12 cellular contexts compared by ENCODE assay signal in genomic region chr10:47403401-47404318, GRCh38. TPM values are rescaled to one million over a fixed set of nuclear protein-coding genes. Genes with fewer than 3 reads are reported as not detected.
DNase-seq lines count a peak whose midpoint lies in the region; ATAC-seq, FAIRE-seq and TF ChIP-seq lines count a peak whose summit lies in the region.
"Had no signal": no experiment of that assay in that cellular context is flagged by ENCODE, and none has a peak within 500 bp of the region (broad histone marks: within the 10 kb centered on the region; RNA-seq: fewer than 3 reads in every experiment).

No MANE protein-coding gene starts in this region.

- H3K14ac ChIP-seq in mesenchymal stem cell (ENCODE audit: low read length in 2 of 2): peak overlapping the region in 1 of 2 experiments; percentile 12

- no peak for TF ChIP-seq EP300 in K562 (IDR thresholded peaks at IDR 0.05; ENCODE audit: low read length)

- H3K4me3 ChIP-seq in AG04450 (ENCODE audit: low read depth, low read length): no peak overlapping the region
- peak overlapping the region in 1 of 2 experiments; percentile 39; a peak in 1 of 4 replicates for H3K4me3 ChIP-seq in HCT116 (replicated peaks in 1 of 2; ENCODE audit: low read depth in 1 of 2, low read length in 2 of 2)
- H3K4me3 ChIP-seq in K562: no peak overlapping the region
- H3K4me3 ChIP-seq in mesenchymal stem cell (ENCODE audit: insufficient read depth in 1 of 2, low read depth in 1 of 2, low read length in 2 of 2): no peak overlapping the region

- H3K9me3 ChIP-seq in AG04450 (ENCODE audit: control insufficient read depth, insufficient read depth, low read length) (no peaks in the 10 kb centered on the region; the same call in 1 of the 2 replicates), HCT116 (ENCODE audit: control insufficient read depth in 1 of 2, insufficient read depth in 1 of 2, low read depth in 1 of 2, low read length in 2 of 2) (no peaks in the 10 kb centered on the region), K562 (replicated peaks; ENCODE audit: control insufficient read depth, insufficient read depth, low read depth, low read length) (no peaks in the 10 kb centered on the region), mesenchymal stem cell (ENCODE audit: control insufficient read depth, low read length) (peaks cover 1% of the 10 kb centered on the region)

- H3K4me1 ChIP-seq in HCT116 (ENCODE audit: control insufficient read depth in 1 of 2, insufficient read depth in 2 of 2, low read length in 2 of 2) (peaks cover 68 to 78% of the 10 kb centered on the region in 2 experiments), K562 (replicated peaks in 1 of 2; ENCODE audit: control insufficient read depth in 2 of 2, insufficient read depth in 2 of 2, low read length in 2 of 2) (peaks cover 16 to 27% of the 10 kb centered on the region in 2 experiments), mesenchymal stem cell (ENCODE audit: control insufficient read depth, insufficient read depth, low read depth, low read length) (peaks cover 58% of the 10 kb centered on the region)

- WGBS in K562 (ENCODE audit: insufficient coverage, low coverage, missing lambda C conversion rate): 18% methylated on average over 7 of the region's 7 CpGs
- 49% methylated on average over 5 of the region's 7 CpGs for WGBS in mesenchymal stem cell

- peak overlapping the region; percentile 63 for H4K8ac ChIP-seq in mesenchymal stem cell (ENCODE audit: low read length)

- BruUV-seq in HCT116 (replicated peaks; lab: Mats Ljungman, UMichigan) (no TSS peak), K562 (replicated peaks; lab: Mats Ljungman, UMichigan) (no TSS peak)

- no peaks in the 10 kb centered on the region for H3K79me2 ChIP-seq in HCT116 (ENCODE audit: insufficient read depth, low read length)
- H3K79me2 ChIP-seq in K562 (ENCODE audit: control insufficient read depth, insufficient read depth, low read length): no peaks in the 10 kb centered on the region

- intact Hi-C loops in HCT116 (cut with micrococcal nuclease): no loop called here
- intact Hi-C loops in K562 (cut with micrococcal nuclease): no loop called here

- H2AFZ ChIP-seq in HCT116 (ENCODE audit: low read depth, low read length, poor library complexity, severe bottlenecking) (no peak overlapping the region), K562 (ENCODE audit: low read depth, low read length) (no peak overlapping the region), mesenchymal stem cell (ENCODE audit: low read depth, low read length) (peak overlapping the region; percentile 36)

- H2BK120ac ChIP-seq in mesenchymal stem cell (ENCODE audit: low read depth, low read length): peak overlapping the region; percentile 44

- H3K79me1 ChIP-seq in mesenchymal stem cell (replicated peaks; ENCODE audit: low read length, poor library complexity, severe bottlenecking): no peaks in the 10 kb centered on the region

- peak overlapping the region; percentile 88 to 95 for H3K18ac ChIP-seq in mesenchymal stem cell (ENCODE audit: low read depth in 1 of 2, low read length in 2 of 2)

- peak overlapping the region; percentile 97 for H2AK5ac ChIP-seq in mesenchymal stem cell (ENCODE audit: low read length, severe bottlenecking)

- DNase-seq in AG04450 (ENCODE audit: low read depth, low spot score) (no peak), HCT116 (ENCODE audit: low read depth, low spot score) (no peak), K562 (ENCODE audit: extremely low read depth in 1 of 4, low spot score in 3 of 4) (no peak), mesenchymal stem cell (peak; percentile 29), NCI-H345 (lab: John Stamatoyannopoulos, UW) (no peak), HTR-8/SVneo (ENCODE audit: insufficient read length, low spot score) (no peak), NCI-H1092 (lab: John Stamatoyannopoulos, UW) (no peak), medulla oblongata (ENCODE audit: extremely low spot score) (no peak)
- DNase-seq: midbrain; NCI-H748 treated with DMSO at 0.1 percent for 48 hours; stimulated activated CD4-positive, alpha-beta T cell treated with anti-CD3 and anti-CD28 coated beads, Interleukin-2, amount 100 ng/mL, for 24 hours had no signal

- RAD21 ChIA-PET in HCT116 (lab: Charles Lee; ENCODE audit: low non-redundant PET in 1 of 2, low total read pairs in 2 of 2, uncharacterized antibody in 2 of 2, unreplicated experiment in 2 of 2): no interaction called here

- H4K20me1 ChIP-seq in HCT116 (ENCODE audit: insufficient read depth) (no peaks in the 10 kb centered on the region), K562 (replicated peaks; ENCODE audit: control insufficient read depth, insufficient read depth, low read length) (no peaks in the 10 kb centered on the region)

- no peak for TF ChIP-seq POLR2A in HCT116 (IDR thresholded peaks at IDR 0.05; ENCODE audit: borderline replicate concordance, extremely low read depth, insufficient read depth, insufficient read length)
- no peak for TF ChIP-seq POLR2A in K562 (conservative IDR thresholded peaks at IDR 0.05)

- H2BK5ac ChIP-seq in mesenchymal stem cell (ENCODE audit: low read depth, low read length, poor library complexity, severe bottlenecking): peak overlapping the region; percentile 89

- H3K36me3 ChIP-seq in HCT116 (ENCODE audit: control insufficient read depth in 1 of 2, insufficient read depth in 2 of 2, low read length in 2 of 2) (no peaks in the 10 kb centered on the region), K562 (ENCODE audit: control insufficient read depth, insufficient read depth, low read length) (no peaks in the 10 kb centered on the region), mesenchymal stem cell (ENCODE audit: control insufficient read depth in 1 of 2, insufficient read depth in 2 of 2, low read depth in 1 of 2, low read length in 2 of 2) (no peaks in the 10 kb centered on the region)

- H3K4me2 ChIP-seq in HCT116 (ENCODE audit: low read length) (peak overlapping the region; percentile 77), K562 (ENCODE audit: insufficient read depth, low read length) (no peak overlapping the region), mesenchymal stem cell (ENCODE audit: low read length, poor library complexity, severe bottlenecking) (no peak overlapping the region)

- no peak overlapping the region for H3K23ac ChIP-seq in mesenchymal stem cell (ENCODE audit: low read length in 2 of 2)

- TF ChIP-seq RAD21 in HCT116 (IDR thresholded peaks at IDR 0.05; ENCODE audit: low read depth) (peak; percentile 27; the same call in 1 of the 2 replicates), K562 (CRISPR knock-in tag; conservative IDR thresholded peaks at IDR 0.05 in 1 of 2, IDR thresholded peaks at IDR 0.05 in 1 of 2) (0 out of 4 replicates have a peak, but pooled peaks of 1 of the 2 experiments have one; percentile 10)

- peak overlapping the region; percentile 97 for H2BK15ac ChIP-seq in mesenchymal stem cell (ENCODE audit: low read depth, poor library complexity, severe bottlenecking)

- in situ Hi-C loops in K562 (cut with MboI): no loop called here

- no peaks in the 10 kb centered on the region for H3K9me1 ChIP-seq in K562 (ENCODE audit: control insufficient read depth, insufficient read depth, low read length)

- no peak for TF ChIP-seq CTCF in AG04450 (IDR thresholded peaks at IDR 0.05; ENCODE audit: low read depth, low read length)
- TF ChIP-seq CTCF in HCT116 (IDR thresholded peaks at IDR 0.05 in 2 of 3, conservative IDR thresholded peaks at IDR 0.05 in 1 of 3; ENCODE audit: borderline replicate concordance in 1 of 3, insufficient read depth in 1 of 3, low read depth in 2 of 3, low read length in 2 of 3): peak in 2 of 3 experiments; percentile 45 to 56; a peak in 4 of 6 replicates
- peak; percentile 10 to 27 (median 12); a peak in 1 of 6 replicates for TF ChIP-seq CTCF in K562 (IDR thresholded peaks at IDR 0.05 in 2 of 3, conservative IDR thresholded peaks at IDR 0.05 in 1 of 3; ENCODE audit: insufficient read depth in 2 of 3, low read depth in 1 of 3, low read length in 3 of 3)

- CTCF ChIA-PET in AG04450 (lab: Charles Lee): interaction anchor here (0.6 kb wide), 1 partner anchor 61 kb away, joined by 3 read pairs; no protein-coding TSS in a partner anchor
- CTCF ChIA-PET in HCT116 (lab: Charles Lee): interaction anchor here (0.6 to 2.2 kb wide), 6 partner anchors 9 to 42 kb away, joined by 3 to 7 read pairs (median 4); partner anchors contain the start of gene ZNF488
- CTCF ChIA-PET in K562 (lab: Yijun Ruan, JAX; ENCODE audit: low intra/inter-chr PET ratio): no interaction called here

- no peaks in the 10 kb centered on the region for H3K9me2 ChIP-seq in HCT116 (ENCODE audit: insufficient read depth)

- peak overlapping the region; percentile 83 to 88 for H3K4ac ChIP-seq in mesenchymal stem cell (ENCODE audit: low read depth in 1 of 2, low read length in 2 of 2)

- peak overlapping the region; percentile 50 for H3K9ac ChIP-seq in HCT116 (ENCODE audit: low read length)
- H3K9ac ChIP-seq in K562 (ENCODE audit: insufficient read depth in 1 of 2, low read depth in 2 of 2, low read length in 2 of 2): 0 out of 4 replicates have a peak overlapping the region, but pooled peaks of 1 of the 2 experiments have one; percentile 14
- peak overlapping the region; percentile 12 for H3K9ac ChIP-seq in mesenchymal stem cell (ENCODE audit: low read length)

- peak overlapping the region; percentile 93 to 96 for H2BK12ac ChIP-seq in mesenchymal stem cell (ENCODE audit: low read length in 2 of 2)

- H3K27ac ChIP-seq in AG04450 (ENCODE audit: low read depth, low read length): peak overlapping the region; percentile 61
- H3K27ac ChIP-seq in HCT116 (ENCODE audit: low read depth, low read length): peak overlapping the region; percentile 89
- H3K27ac ChIP-seq in K562 (ENCODE audit: extremely low read depth, low read depth, low read length): no peak overlapping the region
- H3K27ac ChIP-seq in mesenchymal stem cell (ENCODE audit: low read length, poor library complexity, severe bottlenecking): peak overlapping the region; percentile 89

- FAIRE-seq in K562 (lab: Jason Lieb, UNC) (no peak), HTR-8/SVneo (lab: Jason Lieb, UNC) (no peak)

- peak overlapping the region; percentile 96 for H4K91ac ChIP-seq in mesenchymal stem cell (ENCODE audit: low read length)

- H3K27me3 ChIP-seq in AG04450 (ENCODE audit: control insufficient read depth, insufficient read depth, low read length) (peaks cover 2% of the 10 kb centered on the region), HCT116 (ENCODE audit: insufficient read depth, low read length) (no peaks in the 10 kb centered on the region), K562 (ENCODE audit: control insufficient read depth in 2 of 2, insufficient read depth in 2 of 2, low read length in 2 of 2) (peaks cover 6 to 29% of the 10 kb centered on the region in 2 experiments; a peak in 3 of 5 replicates), mesenchymal stem cell (ENCODE audit: control insufficient read depth in 1 of 2, insufficient read depth in 1 of 2, low read length in 2 of 2) (no peaks in the 10 kb centered on the region)

- POLR2A ChIA-PET in AG04450 (lab: Yijun Ruan, JAX): no interaction called here
- POLR2A ChIA-PET in HCT116 (lab: Charles Lee): interaction anchor here (1.1 kb wide), 1 partner anchor 19 kb away, joined by 4 read pairs; the partner anchor contains the start of gene ZNF488
- POLR2A ChIA-PET in K562 (lab: Yijun Ruan, JAX): no interaction called here

- ATAC-seq in HCT116: peak; percentile 3; the same call in 1 of the 2 replicates
- ATAC-seq in K562: no peak

RNA-seq across cellular contexts. Expression of gene ZNF488, which starts 19.6 kb away (rescaled TPM):
- polyA plus RNA-seq in AG04450 (2011; rRNA removed) (0.16 and 0.19 TPM in 2 replicates), K562 (2011; rRNA removed) (0.04 and 0.08 TPM in 2 replicates), K562 (2014; fragmentation: Illumina TruSeq; extraction: Trizol) (0.09 TPM in 1 of 2 replicates, not detected in the other), K562 (2014; fragmentation: Nextera tagmentation; extraction: Ambion mirVana) (under 1 TPM in 1 of 2 experiments, not detected in 1; 0.03 TPM), K562 (2014; rRNA removed) (0.04 TPM in 1 of 2 replicates, not detected in the other)
- 0.26 TPM in 1 of 2 replicates, not detected in the other for polyA minus RNA-seq in AG04450 (2011; rRNA and poly(A)+ RNA removed)
- total RNA-seq in HCT116 (2021; ENCODE audit: unreplicated experiment) (3.9 TPM), K562 (2014; rRNA removed) (not detected in 2 replicates), K562 (2014; rRNA removed; fragmentation: Illumina TruSeq; extraction: Trizol) (not detected in 2 replicates), K562 (2015; rRNA removed; fragmentation: Illumina TruSeq; extraction: Trizol) (0.04 TPM in 1 of 2 replicates, not detected in the other), K562 (2021) (0.07 and 0.11 TPM in 2 replicates)
- polyA plus RNA-seq in HCT116 (2012): 1.8 and 2.1 TPM in 2 replicates
- 0.30 TPM in 1 of 2 replicates, not detected in the other for total RNA-seq in K562 (2011; cell fraction: chromatin; rRNA removed; ENCODE audit: low replicate concordance)
- total RNA-seq in K562 (2011; cell fraction: nucleolus; rRNA removed): 0.13 and 0.33 TPM in 2 replicates
- total RNA-seq in K562 (2011; cell fraction: nucleoplasm; rRNA removed): not detected in 2 replicates
- 0.01 and 0.15 TPM in 2 replicates for polyA plus RNA-seq in K562 (2011; cell fraction: cytosol; rRNA removed)
- 0.13 TPM in 1 of 2 replicates, not detected in the other for polyA plus RNA-seq in K562 (2011; cell fraction: nucleus; rRNA removed)
- 0.05 TPM in 1 of 2 replicates, not detected in the other for polyA plus RNA-seq in K562 (2012)
- polyA minus RNA-seq in K562 (2011; rRNA and poly(A)+ RNA removed): 0.14 TPM in 1 of 2 replicates, not detected in the other
- polyA minus RNA-seq in K562 (2011; cell fraction: cytosol; rRNA and poly(A)+ RNA removed): not detected in 2 replicates
- polyA minus RNA-seq in K562 (2011; cell fraction: nucleus; rRNA and poly(A)+ RNA removed): 0.11 and 0.13 TPM in 2 replicates
- 0.17 TPM for polyA plus RNA-seq in mesenchymal stem cell (2013, experiment 1 of 2)
- 0.16 TPM for polyA plus RNA-seq in mesenchymal stem cell (2013, experiment 2 of 2)
- polyA plus RNA-seq: IgD-negative memory B cell had no signal

RNA-seq across cellular contexts. Expression of gene RBP3, which starts 55.5 kb away (rescaled TPM):
- polyA plus RNA-seq in AG04450 (2011; rRNA removed) (not detected in 2 replicates), K562 (2011; rRNA removed) (not detected in 2 replicates), K562 (2014; fragmentation: Illumina TruSeq; extraction: Trizol) (not detected in 2 replicates), K562 (2014; fragmentation: Nextera tagmentation; extraction: Ambion mirVana) (not detected), K562 (2014; rRNA removed) (not detected in 2 replicates)
- polyA minus RNA-seq in AG04450 (2011; rRNA and poly(A)+ RNA removed): not detected in 2 replicates
- total RNA-seq in HCT116 (2021; ENCODE audit: unreplicated experiment) (not detected), K562 (2014; rRNA removed) (not detected in 2 replicates), K562 (2014; rRNA removed; fragmentation: Illumina TruSeq; extraction: Trizol) (not detected in 2 replicates), K562 (2015; rRNA removed; fragmentation: Illumina TruSeq; extraction: Trizol) (not detected in 2 replicates), K562 (2021) (not detected in 2 replicates)
- 0.01 TPM in 1 of 2 replicates, not detected in the other for polyA plus RNA-seq in HCT116 (2012)
- total RNA-seq in K562 (2011; cell fraction: chromatin; rRNA removed; ENCODE audit: low replicate concordance): not detected in 2 replicates
- not detected in 2 replicates for total RNA-seq in K562 (2011; cell fraction: nucleolus; rRNA removed)
- not detected in 2 replicates for total RNA-seq in K562 (2011; cell fraction: nucleoplasm; rRNA removed)
- not detected in 2 replicates for polyA plus RNA-seq in K562 (2011; cell fraction: cytosol; rRNA removed)
- polyA plus RNA-seq in K562 (2011; cell fraction: nucleus; rRNA removed): not detected in 2 replicates
- polyA plus RNA-seq in K562 (2012): not detected in 2 replicates
- not detected in 2 replicates for polyA minus RNA-seq in K562 (2011; rRNA and poly(A)+ RNA removed)
- polyA minus RNA-seq in K562 (2011; cell fraction: cytosol; rRNA and poly(A)+ RNA removed): not detected in 2 replicates
- not detected in 2 replicates for polyA minus RNA-seq in K562 (2011; cell fraction: nucleus; rRNA and poly(A)+ RNA removed)
- polyA plus RNA-seq in mesenchymal stem cell (2013, experiment 1 of 2): 0.01 TPM
- polyA plus RNA-seq in mesenchymal stem cell (2013, experiment 2 of 2): 0.01 TPM
- polyA plus RNA-seq: IgD-negative memory B cell had no signal
